In genomic region chr1:54365020-54365797, GRCh38 we compare ENCODE assay signal across 21 cellular contexts. TPM values are rescaled to one million over a fixed set of nuclear protein-coding genes. Genes with fewer than 3 reads are reported as not detected.
A peak's percentile ranks its signal among the peaks of the same experiment; 100 is the strongest.
DNase-seq lines count a peak whose midpoint lies in the region; ATAC-seq, FAIRE-seq and TF ChIP-seq lines count a peak whose summit lies in the region.
"Had no signal": no experiment of that assay in that cellular context is flagged by ENCODE, and none has a peak within 500 bp of the region (broad histone marks: within the 10 kb centered on the region; RNA-seq: fewer than 3 reads in every experiment).

No MANE protein-coding gene starts in this region.

- 74 to 83% (median 81%) methylated on average over 17 of the region's 17 CpGs for WGBS in heart left ventricle, 4 donors
- WGBS in H1 (ENCODE audit: extremely low coverage in 1 of 2, insufficient coverage in 1 of 2, insufficient read length in 1 of 2, insufficient replicate concordance in 2 of 2, low coverage in 1 of 2, low lambda C conversion rate in 2 of 2, missing lambda C conversion rate in 1 of 2), 2 experiments = 83% methylated on average over 17 of the region's 17 CpGs; no CpG with 5 or more reads in 1 of the 2 experiments
- WGBS in mesendoderm (ENCODE audit: extremely low coverage, insufficient coverage, low lambda C conversion rate) = no CpG with 5 or more reads among the region's 17 CpGs
- 84 to 86% methylated on average over 17 of the region's 17 CpGs for WGBS in testis, 2 donors

- peak overlapping the region; percentile 50 for H2BK5ac ChIP-seq in H1 (ENCODE audit: low read depth, low read length)
- no peak overlapping the region for H2BK5ac ChIP-seq in mesendoderm (ENCODE audit: low read length)

- no peak overlapping the region for H3K14ac ChIP-seq in H1 (ENCODE audit: insufficient read length)

- H3K9me3 ChIP-seq in heart left ventricle = no peaks in the 10 kb centered on the region
- no peaks in the 10 kb centered on the region for H3K9me3 ChIP-seq in H1 (ENCODE audit: insufficient read depth in 2 of 2, low read depth in 1 of 2, low read length in 1 of 2)
- H3K9me3 ChIP-seq in testis = no peaks in the 10 kb centered on the region
- H3K9me3 ChIP-seq: uterus had no signal

- no peak overlapping the region for H4K8ac ChIP-seq in H1 (ENCODE audit: extremely low read depth, insufficient read depth, low read length)
- H4K8ac ChIP-seq in mesendoderm (ENCODE audit: low read depth, low read length) = no peak overlapping the region

- FAIRE-seq in H1 (lab: Jason Lieb, UNC) = no peak
- FAIRE-seq: A204.1 had no signal

- H2BK20ac ChIP-seq in H1 (ENCODE audit: low read length) = 0 out of 2 replicates have a peak overlapping the region, but pooled peaks have one; percentile 34

- POLR2A ChIA-PET in H1 (lab: Charles Lee; ENCODE audit: partially characterized antibody) = interaction anchor here (1.0 to 3.9 kb wide), 10 partner anchors 9 to 165 kb away, joined by 3 to 16 read pairs (median 6); partner anchors contain the start of genes CYB5RL, MRPL37 and SSBP3

- H3K36me3 ChIP-seq in heart left ventricle (no peaks in the 10 kb centered on the region), H1 (ENCODE audit: control insufficient read depth in 2 of 4, insufficient read depth in 4 of 4, low read length in 3 of 4) (peaks cover 0 to 9% (median under 1%) of the 10 kb centered on the region in 4 experiments; a peak in 2 of 8 replicates), mesendoderm (ENCODE audit: control insufficient read depth, insufficient read depth, low read length) (peaks cover 3% of the 10 kb centered on the region), testis (ENCODE audit: low read depth, missing control alignments) (no peaks in the 10 kb centered on the region)
- H3K36me3 ChIP-seq: uterus had no signal

- no peak overlapping the region; the same call in 1 of the 2 replicates for H3K18ac ChIP-seq in H1 (ENCODE audit: extremely low read depth, low read length)
- no peak overlapping the region for H3K18ac ChIP-seq in mesendoderm (ENCODE audit: low read length)

- H3K4me1 ChIP-seq in heart left ventricle = peaks cover 0 to 65% (median 31%) of the 10 kb centered on the region in 12 donors
- H3K4me1 ChIP-seq in H1 (replicated peaks in 1 of 4; ENCODE audit: control insufficient read depth in 3 of 4, insufficient read depth in 4 of 4, low read length in 3 of 4) = peaks cover 9 to 35% (median 26%) of the 10 kb centered on the region in 4 experiments
- H3K4me1 ChIP-seq in mesendoderm (ENCODE audit: control insufficient read depth, low read depth, low read length) = peaks cover 9% of the 10 kb centered on the region
- H3K4me1 ChIP-seq in testis = peaks cover 3% of the 10 kb centered on the region
- H3K4me1 ChIP-seq: uterus had no signal

- H3K4me2 ChIP-seq in H1 (ENCODE audit: insufficient read depth in 1 of 2, low read depth in 2 of 2, low read length in 2 of 2) = peak overlapping the region; percentile 30 to 34; a peak in 3 of 4 replicates
- H3K4me2 ChIP-seq in mesendoderm (ENCODE audit: low read length) = no peak overlapping the region

- CTCF ChIA-PET in H1 (lab: Charles Lee; ENCODE audit: partially characterized antibody) = interaction anchor here (0.6 to 8.3 kb wide), 15 partner anchors 9 to 183 kb away, joined by 3 to 69 read pairs (median 3); no protein-coding TSS in a partner anchor

- no peak overlapping the region for H2AFZ ChIP-seq in H1 (ENCODE audit: low read length)

- intact Hi-C loops in heart left ventricle (cut with DNase I) = no loop called here
- intact Hi-C loops in left cardiac atrium (cut with DNase I) = no loop called here
- intact Hi-C loops in testis (cut with DNase I; ENCODE audit: low total_unique reads) = no loop called here

- H3K4ac ChIP-seq in H1 (replicated peaks; ENCODE audit: insufficient read length, low read depth, low read length) (no peak overlapping the region), mesendoderm (ENCODE audit: low read depth, low read length) (no peak overlapping the region)

- H2AK5ac ChIP-seq in H1 (ENCODE audit: low read depth, low read length) (peak overlapping the region; percentile 33; the same call in 1 of the 2 replicates), mesendoderm (ENCODE audit: low read length) (no peak overlapping the region)

- no peaks in the 10 kb centered on the region for H3K23me2 ChIP-seq in H1 (ENCODE audit: low read depth, low read length)

- H2BK15ac ChIP-seq in H1 (ENCODE audit: low read length) (no peak overlapping the region; the same call in 1 of the 2 replicates), mesendoderm (replicated peaks; ENCODE audit: low read depth) (no peak overlapping the region)

- H3K79me1 ChIP-seq in H1 (ENCODE audit: low read depth, low read length) (peaks cover 15% of the 10 kb centered on the region; the same call in 1 of the 2 replicates), mesendoderm (ENCODE audit: low read length) (peaks cover 55% of the 10 kb centered on the region)

- H3K27me3 ChIP-seq in heart left ventricle (no peaks in the 10 kb centered on the region), H1 (replicated peaks in 1 of 4; ENCODE audit: control insufficient read depth in 3 of 4, extremely low read depth in 1 of 4, insufficient read depth in 3 of 4, low read length in 3 of 4) (no peaks in the 10 kb centered on the region), mesendoderm (ENCODE audit: insufficient read depth, low read length, poor library complexity) (no peaks in the 10 kb centered on the region), testis (no peaks in the 10 kb centered on the region)
- H3K27me3 ChIP-seq: uterus had no signal

- peaks cover 12 to 98% of the 10 kb centered on the region in 2 experiments for H3K79me2 ChIP-seq in H1 (ENCODE audit: control insufficient read depth in 1 of 2, insufficient read depth in 2 of 2, low read length in 2 of 2)
- H3K79me2 ChIP-seq in mesendoderm (ENCODE audit: control insufficient read depth, insufficient read depth, low read length) = peaks cover 84% of the 10 kb centered on the region

- H2BK120ac ChIP-seq in H1 (replicated peaks; ENCODE audit: low read depth, low read length) (no peak overlapping the region), mesendoderm (ENCODE audit: low read depth, low read length) (no peak overlapping the region)

- H3K56ac ChIP-seq in H1 (replicated peaks; ENCODE audit: insufficient read length, low read depth, low read length) = no peak overlapping the region
- H3K56ac ChIP-seq in mesendoderm (ENCODE audit: low read length) = peak overlapping the region; percentile 22

- peak overlapping the region; percentile 50 for H4K91ac ChIP-seq in H1 (replicated peaks; ENCODE audit: insufficient read length, low read length)

- H3K23ac ChIP-seq in H1 (ENCODE audit: insufficient read length) = no peak overlapping the region
- H3K23ac ChIP-seq in mesendoderm (ENCODE audit: low read length) = no peak overlapping the region

- H3K9ac ChIP-seq in H1 (replicated peaks in 1 of 4; ENCODE audit: extremely low read depth in 1 of 4, low read depth in 3 of 4, low read length in 3 of 4) = no peak overlapping the region
- H3K9ac ChIP-seq in mesendoderm (ENCODE audit: low read length) = no peak overlapping the region

- no peak overlapping the region for H4K5ac ChIP-seq in H1 (ENCODE audit: insufficient read length, low read depth, low read length)
- no peak overlapping the region for H4K5ac ChIP-seq in mesendoderm (ENCODE audit: low read length)

- H4K20me1 ChIP-seq in H1 (replicated peaks in 1 of 2; ENCODE audit: control insufficient read depth in 1 of 2, insufficient read depth in 2 of 2, low read length in 2 of 2) = peaks cover 0 to 20% of the 10 kb centered on the region in 2 experiments

- H3K27ac ChIP-seq in heart left ventricle (peak overlapping the region in 1 of 12 donors; percentile 33), H1 (ENCODE audit: low read depth, low read length) (0 out of 2 replicates have a peak overlapping the region, but pooled peaks have one; percentile 37), mesendoderm (ENCODE audit: low read depth, low read length) (no peak overlapping the region), testis (no peak overlapping the region)
- H3K27ac ChIP-seq: HL-60, uterus had no signal

- no peak for TF ChIP-seq EP300 in H1 (IDR thresholded peaks at IDR 0.05; ENCODE audit: borderline replicate concordance in 1 of 2, low read depth in 2 of 2, low read length in 2 of 2)

- H3K4me3 ChIP-seq in heart left ventricle (no peak overlapping the region), H1 (ENCODE audit: extremely low read depth in 1 of 4, insufficient read depth in 2 of 4, low read depth in 3 of 4, low read length in 4 of 4) (peak overlapping the region in 1 of 4 experiments; percentile 11; a peak in 1 of 8 replicates), mesendoderm (ENCODE audit: low read length) (no peak overlapping the region), testis (no peak overlapping the region), foreskin fibroblast (ENCODE audit: low read depth in 1 of 2, low read length in 2 of 2) (no peak overlapping the region)
- H3K4me3 ChIP-seq: uterus had no signal

- H2BK12ac ChIP-seq in H1 (ENCODE audit: low read depth, low read length) = peak overlapping the region; percentile 82; the same call in 1 of the 2 replicates

- peak in 3 of 4 donors; percentile 6 to 8 (median 8) for ATAC-seq in heart left ventricle
- ATAC-seq in left cardiac atrium = no peak
- ATAC-seq in GM19397 (IDR thresholded peaks at IDR 0.05; ENCODE audit: unreplicated experiment) = no peak
- ATAC-seq: SK-N-SH treated with all-trans-retinoic acid at 6 μM for 48 hours had no signal

- TF ChIP-seq POLR2A in heart left ventricle (IDR thresholded peaks at IDR 0.05) = no peak
- TF ChIP-seq POLR2A in H1 (IDR thresholded peaks at IDR 0.05; ENCODE audit: control extremely low read depth in 1 of 2, low read depth in 2 of 2, low read length in 2 of 2) = no peak
- no peak for TF ChIP-seq POLR2A in testis (IDR thresholded peaks at IDR 0.05)

- TF ChIP-seq RAD21 in H1 (IDR thresholded peaks at IDR 0.05 in 1 of 2, conservative IDR thresholded peaks at IDR 0.05 in 1 of 2; ENCODE audit: low read depth in 2 of 2, low read length in 2 of 2) = no peak

- DNase-seq in heart left ventricle (peak in 1 of 5 donors; percentile 21), left cardiac atrium (no peak), H1 (ENCODE audit: low read depth in 1 of 2, low spot score in 2 of 2) (no peak), mesendoderm (no peak), testis (peak; percentile 60), hypothalamus (lab: John Stamatoyannopoulos, UW) (no peak), foreskin fibroblast (no peak)
- DNase-seq: activated CD4-positive, alpha-beta T cell treated with anti-CD3 and anti-CD28 coated beads, Interleukin-2, amount 50 U/mL, for 48 hours; activated naive CD8-positive, alpha-beta T cell treated with anti-CD3 and anti-CD28 coated beads for 36 hours; C1 segment of cervical spinal cord; effector CD4-positive, alpha-beta T cell; KBM-7; NCI-H2171; NCI-H774; stimulated activated CD4-positive, alpha-beta T cell treated with anti-CD3 and anti-CD28 coated beads, Interleukin-15, amount 100 ng/mL, for 24 hours; stimulated activated naive CD4-positive, alpha-beta T cell; uterus had no signal

- TF ChIP-seq CTCF in heart left ventricle (IDR thresholded peaks at IDR 0.05) = no peak
- TF ChIP-seq CTCF in H1 (IDR thresholded peaks at IDR 0.05; ENCODE audit: control extremely low read depth in 1 of 3, insufficient read depth in 1 of 3, low read depth in 1 of 3, low read length in 3 of 3) = no peak
- TF ChIP-seq CTCF in testis (IDR thresholded peaks at IDR 0.05) = no peak
- TF ChIP-seq CTCF in foreskin fibroblast (IDR thresholded peaks at IDR 0.05; ENCODE audit: low read depth, low read length) = no peak

RNA-seq across cellular contexts. Expression of gene SSBP3, which starts 41.0 kb away (rescaled TPM):
- total RNA-seq in heart left ventricle = 10 to 100 TPM; 20.8 to 61.8 (median 48.3) TPM
- polyA plus RNA-seq in heart left ventricle = 10 to 100 TPM; 21.4 to 30.7 TPM
- 10 to 100 TPM; 23.9 to 45.1 TPM for total RNA-seq in left cardiac atrium
- 133 and 134 TPM in 2 replicates for total RNA-seq in H1 (2021; fragmentation: NEBNext Ultra II Directional; extraction: Animal tissue kit (Norgen Biotek cat#: 25700))
- polyA plus RNA-seq in H1 (2011; rRNA removed) = 99.7 and 126 TPM in 2 replicates
- 76.0 TPM for polyA plus RNA-seq in H1 (2011; cell fraction: cytosol; rRNA removed)
- 114 TPM for polyA plus RNA-seq in H1 (2011; cell fraction: nucleus; rRNA removed)
- 108 to 113 TPM (median 112 TPM) in 4 replicates for polyA plus RNA-seq in H1 (2012, experiment 1 of 2)
- 86.8 TPM for polyA plus RNA-seq in H1 (2012, experiment 2 of 2)
- 131 TPM for polyA plus RNA-seq in H1 (2013, experiment 1 of 2)
- 128 TPM for polyA plus RNA-seq in H1 (2013, experiment 2 of 2)
- 35.3 and 44.7 TPM in 2 replicates for polyA minus RNA-seq in H1 (2011; rRNA and poly(A)+ RNA removed)
- polyA minus RNA-seq in H1 (2011; cell fraction: cytosol; rRNA and poly(A)+ RNA removed) = 39.1 TPM
- 26.8 TPM for polyA minus RNA-seq in H1 (2011; cell fraction: nucleus; rRNA and poly(A)+ RNA removed)
- 143 TPM for polyA plus RNA-seq in mesendoderm (2013, experiment 1 of 2)
- 152 TPM for polyA plus RNA-seq in mesendoderm (2013, experiment 2 of 2)
- total RNA-seq in testis = 10 to 100 TPM; 91.6 to 99.0 TPM
- polyA plus RNA-seq in testis (ENCODE audit: insufficient read depth, low read depth, low replicate concordance) = 88.8 TPM

Comparison
In these comparisons a context has a peak if more than half of its experiments do, and no peak if none do; other contexts are left out.
1. ATAC-seq: peak in heart left ventricle (3 of 4); none in left cardiac atrium (0 of 2) and GM19397 (single experiment).